Comparison of ENCODE assay signal across 14 cellular contexts in the genomic region with DNA sequence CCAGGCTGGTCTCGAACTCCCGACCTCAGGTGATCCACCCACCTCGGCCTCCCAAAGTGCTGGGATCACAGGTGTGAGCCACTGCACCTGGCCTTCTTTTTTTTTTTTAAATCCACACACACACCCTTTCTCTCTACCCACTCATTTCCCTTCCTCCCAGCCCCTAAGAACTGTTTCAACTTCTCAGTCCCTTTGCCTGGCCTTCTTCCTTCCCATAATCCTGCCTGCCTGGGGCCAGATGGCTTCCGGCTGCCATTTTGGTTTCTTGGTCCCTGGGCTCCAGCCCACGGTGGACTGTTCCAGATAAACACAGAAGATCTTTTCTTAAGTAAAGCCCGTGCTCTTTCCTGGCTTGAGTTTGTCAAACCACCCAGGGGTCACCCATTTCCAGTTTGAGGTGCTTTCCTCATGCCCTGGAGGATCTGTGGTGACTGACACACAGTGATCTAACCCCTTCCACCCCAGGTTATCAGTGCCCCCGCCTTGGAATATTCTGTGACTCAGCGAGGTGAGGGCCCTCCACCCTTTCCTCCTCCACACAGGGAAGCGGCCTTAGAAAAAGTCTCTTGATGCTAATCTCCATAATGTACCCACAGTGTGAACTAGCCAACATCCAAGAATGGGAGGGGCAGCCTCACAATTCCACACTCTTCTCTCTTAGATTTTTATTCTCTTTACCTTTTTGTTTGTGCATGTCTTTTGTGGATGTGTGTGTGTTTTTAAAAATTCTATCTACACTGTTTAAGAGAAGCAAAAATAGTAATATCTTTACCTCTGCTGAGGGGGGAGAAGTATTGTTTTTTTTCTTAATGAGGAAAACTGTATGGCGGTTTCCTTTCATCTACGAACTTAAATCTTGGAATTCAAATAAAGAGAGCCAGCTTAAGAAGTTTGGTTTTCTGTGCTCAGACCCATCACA.
DNase-seq lines count a peak whose midpoint lies in the region; ATAC-seq and TF ChIP-seq lines count a peak whose summit lies in the region.
"Had no signal": no experiment of that assay in that cellular context is flagged by ENCODE, and none has a peak within 500 bp of the region (broad histone marks: within the 10 kb centered on the region; RNA-seq: fewer than 3 reads in every experiment).

No MANE protein-coding gene starts in this region.

- 56 to 68% (median 64%) methylated on average over 11 of the region's 11 CpGs for WGBS in stomach, 5 donors
- WGBS in body of pancreas, 2 donors, result 78 to 82% methylated on average over 11 of the region's 11 CpGs

- intact Hi-C loops in stomach (cut with DNase I; ENCODE audit: low total_unique reads) (no loop called here), body of pancreas (cut with DNase I) (no loop called here)

- no peak overlapping the region for H3K4me3 ChIP-seq in stomach
- no peak overlapping the region for H3K4me3 ChIP-seq in body of pancreas
- H3K4me3 ChIP-seq: tibial artery had no signal

- TF ChIP-seq POLR2A in stomach (IDR thresholded peaks at IDR 0.05), result no peak
- no peak for TF ChIP-seq POLR2A in body of pancreas (IDR thresholded peaks at IDR 0.05)

- no peak for TF ChIP-seq EP300 in stomach (IDR thresholded peaks at IDR 0.05)

- H3K36me3 ChIP-seq in stomach, result peaks cover 19 to 88% (median 70%) of the 10 kb centered on the region in 4 donors
- no peaks in the 10 kb centered on the region for H3K36me3 ChIP-seq in body of pancreas (replicated peaks in 1 of 2; ENCODE audit: insufficient read depth in 1 of 2, low read depth in 2 of 2)

- no peaks in the 10 kb centered on the region; the same call in none of the 2 replicates for H3K27me3 Mint-ChIP-seq in HFFc6 (ENCODE audit: insufficient read depth)
- H3K27me3 Mint-ChIP-seq: activated naive CD4-positive, alpha-beta T cell treated with anti-CD3 and anti-CD28 coated beads, Interleukin-2, amount 50 U/mL, for 24 hours had no signal

- ATAC-seq in body of pancreas, result no peak

- H3K9me3 Mint-ChIP-seq in HFFc6, result no peaks in the 10 kb centered on the region; the same call in 1 of the 2 replicates
- H3K9me3 Mint-ChIP-seq: activated naive CD4-positive, alpha-beta T cell treated with anti-CD3 and anti-CD28 coated beads, Interleukin-2, amount 50 U/mL, for 24 hours had no signal

- peak overlapping the region; percentile 45 for H3K27ac Mint-ChIP-seq in HFFc6
- H3K27ac Mint-ChIP-seq: activated naive CD4-positive, alpha-beta T cell treated with anti-CD3 and anti-CD28 coated beads, Interleukin-2, amount 50 U/mL, for 24 hours had no signal

- H3K9me3 ChIP-seq in stomach, result no peaks in the 10 kb centered on the region
- H3K9me3 ChIP-seq in body of pancreas, result no peaks in the 10 kb centered on the region
- H3K9me3 ChIP-seq: tibial artery had no signal

- POLR2A ChIA-PET in RWPE1 (lab: Yijun Ruan, JAX; ENCODE audit: low non-redundant PET), result no interaction called here

- H3K27me3 ChIP-seq in stomach (no peaks in the 10 kb centered on the region), body of pancreas (no peaks in the 10 kb centered on the region)
- H3K27me3 ChIP-seq: tibial artery had no signal

- no peak overlapping the region; the same call in 1 of the 2 replicates for H3K4me3 Mint-ChIP-seq in HFFc6
- H3K4me3 Mint-ChIP-seq: activated naive CD4-positive, alpha-beta T cell treated with anti-CD3 and anti-CD28 coated beads, Interleukin-2, amount 50 U/mL, for 24 hours; CD14-positive monocyte had no signal

- CTCF ChIA-PET in RWPE1 (lab: Yijun Ruan, JAX), result no interaction called here

- peaks cover 8 to 50% (median 9%) of the 10 kb centered on the region in 4 donors for H3K4me1 ChIP-seq in stomach
- H3K4me1 ChIP-seq in body of pancreas, result peaks cover 8% of the 10 kb centered on the region

- H3K4me1 Mint-ChIP-seq in HFFc6 (ENCODE audit: low read depth), result peaks cover 47% of the 10 kb centered on the region
- H3K4me1 Mint-ChIP-seq: activated naive CD4-positive, alpha-beta T cell treated with anti-CD3 and anti-CD28 coated beads, Interleukin-2, amount 50 U/mL, for 24 hours had no signal

- H3K27ac ChIP-seq in RWPE1 (no peak overlapping the region), stomach (peak overlapping the region; percentile 55 to 79 (median 59)), body of pancreas (no peak overlapping the region)
- H3K27ac ChIP-seq: tibial artery had no signal

- H3K36me3 Mint-ChIP-seq in HFFc6 (ENCODE audit: low read depth), result peaks cover 23% of the 10 kb centered on the region

- TF ChIP-seq CTCF in HFFc6 (IDR thresholded peaks at IDR 0.05), result no peak
- no peak for TF ChIP-seq CTCF in RWPE1 (conservative IDR thresholded peaks at IDR 0.05; ENCODE audit: low read depth)
- no peak for TF ChIP-seq CTCF in stomach (IDR thresholded peaks at IDR 0.05)
- no peak for TF ChIP-seq CTCF in body of pancreas (IDR thresholded peaks at IDR 0.05)

- DNase-seq in HFFc6, result no peak
- DNase-seq in RWPE1 (ENCODE audit: low spot score), result peak; percentile 81
- DNase-seq in iris pigment epithelial cell (ENCODE audit: low read depth), result peak; percentile 28
- DNase-seq in stomach, result peak; percentile 49
- DNase-seq in stimulated activated CD4-positive, alpha-beta T cell treated with anti-CD3 and anti-CD28 coated beads, Interleukin-12 subunit alpha, Interleukin-12 subunit beta, amount 100 ng/mL, for 4 hours, result no peak
- no peak for DNase-seq in iPS-NIHi7 (ENCODE audit: extremely low spot score)
- no peak for DNase-seq in NOMO-1 (lab: John Stamatoyannopoulos, UW; ENCODE audit: unreplicated experiment in 2 of 2)
- DNase-seq in body of pancreas, result no peak
- DNase-seq: effector memory CD4-positive, alpha-beta T cell; NCI-H1105 treated with DMSO at 0.1 percent for 48 hours; stimulated activated CD4-positive, alpha-beta T cell treated with anti-CD3 and anti-CD28 coated beads, Interleukin-1b, Interleukin-23, amount 100 ng/mL, for 48 hours; tibial artery had no signal

Comparison
In these comparisons a context has a peak if more than half of its experiments do, and no peak if none do; other contexts are left out.
1. DNase-seq: peak in RWPE1 (single experiment), iris pigment epithelial cell (single experiment) and stomach (single experiment); none in HFFc6 (single experiment), stimulated activated CD4-positive, alpha-beta T cell treated with anti-CD3 and anti-CD28 coated beads, Interleukin-12 subunit alpha, Interleukin-12 subunit beta, amount 100 ng/mL, for 4 hours (single experiment), iPS-NIHi7 (single experiment), NOMO-1 (0 of 2) and body of pancreas (0 of 4).
2. H3K27ac ChIP-seq: peak in stomach (5 of 5); none in RWPE1 (single experiment) and body of pancreas (0 of 4).